ENCODE assay signal across 1 cellular context in the genomic region with DNA sequence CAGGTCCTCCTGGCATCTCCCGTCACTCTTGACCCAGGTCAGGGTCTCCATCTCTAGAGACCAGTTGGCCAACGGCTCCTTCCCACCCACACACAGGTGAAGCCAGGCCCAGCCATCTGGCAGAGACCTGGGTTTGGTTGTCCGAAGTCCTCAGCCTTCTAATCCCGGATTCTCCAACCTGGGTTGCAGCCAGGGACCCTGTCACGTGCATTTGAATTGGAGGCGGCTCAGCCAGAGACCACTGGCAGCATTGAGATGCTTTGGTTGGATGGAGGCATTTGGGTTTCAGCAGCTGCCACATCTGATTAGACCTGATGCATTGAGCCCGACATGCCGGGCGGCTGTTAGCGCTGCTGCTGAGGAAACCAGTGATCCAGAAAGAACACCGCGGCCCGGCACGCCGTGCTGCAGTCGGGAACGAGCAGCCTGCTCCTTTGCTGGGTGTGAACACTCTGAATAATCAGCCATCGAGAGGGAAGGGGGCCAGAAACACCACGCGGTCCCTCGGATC.
TF ChIP-seq lines count a peak whose summit lies in the region.

No MANE protein-coding gene starts in this region.

TF ChIP-seq in H1, 55 proteins besides CTCF, POLR2A, EP300 and RAD21:
- TF ChIP-seq POLR2AphosphoS5 (IDR thresholded peaks at IDR 0.05; ENCODE audit: low read depth, low read length), result no peak
- TF ChIP-seq SP1 (IDR thresholded peaks at IDR 0.05; ENCODE audit: low read depth, low read length), result no peak
- no peak for TF ChIP-seq NRF1 (IDR thresholded peaks at IDR 0.05; ENCODE audit: low read depth, low read length)
- no peak for TF ChIP-seq CBX8 (IDR thresholded peaks at IDR 0.05; ENCODE audit: borderline replicate concordance, low read depth, low read length)
- no peak for TF ChIP-seq TCF12 (IDR thresholded peaks at IDR 0.05; ENCODE audit: low read depth, low read length)
- no peak for TF ChIP-seq CREB1 (IDR thresholded peaks at IDR 0.05)
- TF ChIP-seq KDM5A (IDR thresholded peaks at IDR 0.05; ENCODE audit: low read length), result no peak
- no peak for TF ChIP-seq GABPA (IDR thresholded peaks at IDR 0.05; ENCODE audit: borderline replicate concordance, insufficient read depth, low read length)
- no peak for TF ChIP-seq TAF1 (IDR thresholded peaks at IDR 0.05; ENCODE audit: low read depth, low read length)
- TF ChIP-seq, protein P1, sequence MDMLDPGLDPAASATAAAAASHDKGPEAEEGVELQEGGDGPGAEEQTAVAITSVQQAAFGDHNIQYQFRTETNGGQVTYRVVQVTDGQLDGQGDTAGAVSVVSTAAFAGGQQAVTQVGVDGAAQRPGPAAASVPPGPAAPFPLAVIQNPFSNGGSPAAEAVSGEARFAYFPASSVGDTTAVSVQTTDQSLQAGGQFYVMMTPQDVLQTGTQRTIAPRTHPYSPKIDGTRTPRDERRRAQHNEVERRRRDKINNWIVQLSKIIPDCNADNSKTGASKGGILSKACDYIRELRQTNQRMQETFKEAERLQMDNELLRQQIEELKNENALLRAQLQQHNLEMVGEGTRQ (IDR thresholded peaks at IDR 0.05; ENCODE audit: low read length), result no peak
